Comparison of ENCODE assay signal across 27 cellular contexts in genomic region chr12:90292183-90292582, GRCh38.
"Had no signal": no experiment of that assay in that cellular context is flagged by ENCODE, and none has a peak within 500 bp of the region (broad histone marks: within the 10 kb centered on the region; RNA-seq: fewer than 3 reads in every experiment).

No MANE protein-coding gene starts in this region.

- H3K4me2 ChIP-seq: hepatocyte had no signal

- H3K27ac ChIP-seq: hepatocyte, neutrophil, ovary, prostate gland, SK-N-MC, suprapubic skin, tibial artery, upper lobe of right lung, WERI-Rb-1 had no signal

- ATAC-seq: activated CD4-positive, CD25-positive, alpha-beta regulatory T cell treated with anti-CD3 and anti-CD28 coated beads, Interleukin-2, amount 50 U/mL, for 24 hours; activated T-cell treated with anti-CD3 and anti-CD28 coated beads, Interleukin-2, amount 50 U/mL, for 4 hours; gastroesophageal sphincter; left lobe of liver; T-helper 17 cell; upper lobe of right lung had no signal

- H3K9me3 ChIP-seq: gastroesophageal sphincter, neutrophil, ovary, prostate gland, suprapubic skin had no signal

- H3K36me3 Mint-ChIP-seq: activated naive CD8-positive, alpha-beta T cell treated with anti-CD3 and anti-CD28 coated beads, Interleukin-2, amount 10 ng/mL, durations not matched to agents 7 days and 5 days; immature natural killer cell had no signal

- H3K79me2 ChIP-seq: hepatocyte had no signal

- H3K36me3 ChIP-seq: gastroesophageal sphincter, neutrophil, ovary, prostate gland, right atrium auricular region, suprapubic skin, tibial artery, upper lobe of right lung, WERI-Rb-1 had no signal

- H3K27me3 ChIP-seq: gastroesophageal sphincter, hepatocyte, neutrophil, ovary, right atrium auricular region, suprapubic skin, tibial artery, upper lobe of right lung had no signal

- H2AFZ ChIP-seq: hepatocyte had no signal

- H3K4me1 ChIP-seq: prostate gland, tibial artery had no signal

- DNase-seq: activated CD4-positive, alpha-beta memory T cell treated with anti-CD3 and anti-CD28 coated beads for 36 hours; activated CD4-positive, alpha-beta T cell treated with anti-CD3 and anti-CD28 coated beads, Interleukin-2, amount 10 ng/mL, durations not matched to agents 24 days and 14 days; activated naive CD8-positive, alpha-beta T cell treated with anti-CD3 and anti-CD28 coated beads, Interleukin-2, amount 10 ng/mL, durations not matched to agents 7 days and 5 days; activated T-cell treated with anti-CD3 and anti-CD28 coated beads, Interleukin-2, amount 50 U/mL, for 4 hours; amniotic stem cell; central memory CD4-positive, alpha-beta T cell; effector CD4-positive, alpha-beta T cell; immature natural killer cell; nephron progenitor cell; ovary; stimulated activated naive CD4-positive, alpha-beta T cell; T-helper 17 cell; T1000; tibial artery; upper lobe of right lung; WERI-Rb-1 had no signal

- H3K4me3 Mint-ChIP-seq: activated CD4-positive, alpha-beta memory T cell treated with anti-CD3 and anti-CD28 coated beads for 36 hours; activated CD4-positive, alpha-beta T cell treated with anti-CD3 and anti-CD28 coated beads, Interleukin-2, amount 10 ng/mL, durations not matched to agents 24 days and 14 days; activated naive CD8-positive, alpha-beta T cell treated with anti-CD3 and anti-CD28 coated beads, Interleukin-2, amount 10 ng/mL, durations not matched to agents 7 days and 5 days; activated T-cell treated with anti-CD3 and anti-CD28 coated beads, Interleukin-2, amount 50 U/mL, for 4 hours; immature natural killer cell; nephron progenitor cell; T-helper 17 cell had no signal

- H3K4me1 Mint-ChIP-seq: activated naive CD8-positive, alpha-beta T cell treated with anti-CD3 and anti-CD28 coated beads, Interleukin-2, amount 10 ng/mL, durations not matched to agents 7 days and 5 days; immature natural killer cell; nephron progenitor cell had no signal

- H3K4me3 ChIP-seq: gastroesophageal sphincter, hepatocyte, lung, ovary, prostate gland, right atrium auricular region, SK-N-MC, suprapubic skin, tibial artery, upper lobe of right lung had no signal

- H3K27ac Mint-ChIP-seq: activated CD4-positive, alpha-beta memory T cell treated with anti-CD3 and anti-CD28 coated beads for 36 hours; activated CD4-positive, alpha-beta T cell treated with anti-CD3 and anti-CD28 coated beads, Interleukin-2, amount 10 ng/mL, durations not matched to agents 24 days and 14 days; activated naive CD8-positive, alpha-beta T cell treated with anti-CD3 and anti-CD28 coated beads, Interleukin-2, amount 10 ng/mL, durations not matched to agents 7 days and 5 days; activated T-helper 2 cell treated with anti-CD3 and anti-CD28 coated beads, Interferon-gamma antibody, Interleukin-2, Interleukin-4, amounts not matched to agents 10 μg/mL and 5 μg/mL and 100 μg/mL, durations not matched to agents 14 hours and 24 hours and 36 hours; immature natural killer cell; nephron progenitor cell; T-helper 17 cell had no signal
